ENCODE assay signal across 6 cellular contexts in the genomic region with DNA sequence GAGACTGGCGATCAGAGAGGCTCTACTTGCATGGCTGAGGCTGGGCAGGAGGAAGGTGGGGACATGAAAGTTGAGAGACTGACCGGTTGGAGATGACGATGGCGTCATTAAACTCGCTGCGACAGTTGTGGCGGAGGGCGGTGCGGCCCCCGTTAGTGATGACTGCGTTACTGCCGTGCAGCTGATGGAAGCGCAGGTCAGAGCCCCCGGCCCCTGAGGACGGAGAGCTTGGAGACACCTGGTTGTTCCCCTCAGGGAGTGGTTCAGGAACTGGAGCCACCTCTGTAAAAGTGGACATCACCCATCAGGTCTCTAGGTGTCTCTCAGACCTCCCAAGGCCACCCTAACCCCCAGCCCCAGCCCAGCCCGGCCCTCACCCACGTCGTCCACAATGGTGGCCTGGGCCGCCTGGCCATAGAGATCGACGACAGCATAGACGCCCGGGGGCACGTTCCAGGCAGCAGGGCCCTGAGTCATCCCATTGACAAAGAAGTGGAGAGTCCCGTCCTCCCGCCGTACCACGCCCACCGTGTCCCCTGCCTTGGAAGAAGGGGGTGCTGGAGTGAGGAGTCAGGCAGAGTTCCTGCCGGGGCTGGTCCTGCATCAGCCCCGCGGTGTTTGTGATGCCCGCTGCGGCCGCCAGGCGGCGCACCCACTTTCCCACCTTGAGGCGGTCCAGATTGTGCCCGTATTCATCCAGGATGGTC. TPM values are rescaled to one million over a fixed set of nuclear protein-coding genes. Genes with fewer than 3 reads are reported as not detected.
DNase-seq lines count a peak whose midpoint lies in the region; ATAC-seq and TF ChIP-seq lines count a peak whose summit lies in the region.

No MANE protein-coding gene starts in this region.

- H3K9me3 ChIP-seq in SJSA1 (replicated peaks): no peaks in the 10 kb centered on the region
- H3K9me3 ChIP-seq in psoas muscle: no peaks in the 10 kb centered on the region

- WGBS in psoas muscle, 3 donors: 66 to 67% (median 66%) methylated on average over 36 to 39 of the region's 39 CpGs

- H3K4me1 ChIP-seq in SJSA1 (replicated peaks) (peaks cover 19% of the 10 kb centered on the region), psoas muscle (peaks cover 12% of the 10 kb centered on the region)

- H3K36me3 ChIP-seq in SJSA1 (peaks cover 62% of the 10 kb centered on the region), psoas muscle (ENCODE audit: insufficient read depth in 1 of 2, low read depth in 1 of 2) (peaks cover 14 to 82% of the 10 kb centered on the region in 2 donors)

- DNase-seq in AG10803 (ENCODE audit: low read depth) (peak; percentile 20), SJSA1 (ENCODE audit: low read depth in 1 of 2, low spot score in 2 of 2) (peak; percentile 48 to 80), choroid plexus epithelial cell (ENCODE audit: low read depth) (peak; percentile 51), psoas muscle (peak; percentile 55 to 78)

- H3K27ac ChIP-seq in SJSA1 (no peak overlapping the region), psoas muscle (no peak overlapping the region)

- ATAC-seq in psoas muscle (peak in 3 of 4 donors; percentile 13 to 64 (median 43)), HG03442 (IDR thresholded peaks at IDR 0.05; ENCODE audit: unreplicated experiment) (no peak), HG03196 (IDR thresholded peaks at IDR 0.05; ENCODE audit: unreplicated experiment) (no peak)

- H3K4me3 ChIP-seq in AG10803 (ENCODE audit: low read length) (no peak overlapping the region), SJSA1 (no peak overlapping the region), choroid plexus epithelial cell (ENCODE audit: low read depth, low read length) (no peak overlapping the region), psoas muscle (no peak overlapping the region)

- no peaks in the 10 kb centered on the region for H3K27me3 ChIP-seq in SJSA1 (replicated peaks)
- H3K27me3 ChIP-seq in psoas muscle (ENCODE audit: insufficient read depth in 3 of 3, low read length in 2 of 3): no peaks in the 10 kb centered on the region

- peak; percentile 80 for TF ChIP-seq CTCF in AG10803 (conservative IDR thresholded peaks at IDR 0.05; ENCODE audit: low read length)
- peak; percentile 90 for TF ChIP-seq CTCF in choroid plexus epithelial cell (conservative IDR thresholded peaks at IDR 0.05; ENCODE audit: low read depth, low read length)
- peak; percentile 68 for TF ChIP-seq CTCF in psoas muscle (IDR thresholded peaks at IDR 0.05)

- intact Hi-C loops in psoas muscle (cut with DNase I): no loop called here

RNA-seq across cellular contexts. Expression of a gene that starts 5.3 kb away (rescaled TPM):
- total RNA-seq in SJSA1 (2014; rRNA removed; shearing (Covaris generic)): 8.1 and 13.8 TPM in 2 replicates
- 10 to 100 TPM; 24.0 to 53.8 (median 32.6) TPM for total RNA-seq in psoas muscle
- 10 to 100 TPM; 20.7 to 38.7 (median 22.9) TPM for polyA plus RNA-seq in psoas muscle

RNA-seq across cellular contexts. Expression of a gene that starts 8.7 kb away (rescaled TPM):
- total RNA-seq in SJSA1 (2014; rRNA removed; shearing (Covaris generic)): 86.3 and 112 TPM in 2 replicates
- total RNA-seq in psoas muscle: 100 to 1,000 TPM in 1 of 4 donors, 10 to 100 TPM in 3; 71.8 to 101 (median 82.5) TPM
- 100 to 1,000 TPM; 139 to 197 (median 146) TPM for polyA plus RNA-seq in psoas muscle

RNA-seq across cellular contexts. Expression of a gene that starts 12.4 kb away (rescaled TPM):
- total RNA-seq in SJSA1 (2014; rRNA removed; shearing (Covaris generic)): not detected in 2 replicates
- 10 to 100 TPM; 12.2 to 20.7 (median 15.7) TPM for total RNA-seq in psoas muscle
- polyA plus RNA-seq in psoas muscle: 10 to 100 TPM in 1 of 3 donors, 1 to 10 TPM in 2; 1.9 to 11.9 (median 2.4) TPM

RNA-seq across cellular contexts. Expression of a gene that starts 16.5 kb away (rescaled TPM):
- total RNA-seq in SJSA1 (2014; rRNA removed; shearing (Covaris generic)): 342 and 632 TPM in 2 replicates
- 100 to 1,000 TPM; 293 to 730 (median 567) TPM for total RNA-seq in psoas muscle
- polyA plus RNA-seq in psoas muscle: 1,000 to 10,000 TPM in 1 of 3 donors, 100 to 1,000 TPM in 2; 468 to 1,107 (median 518) TPM

RNA-seq across cellular contexts. Expression of a gene that starts 28.1 kb away (rescaled TPM):
- 5.4 and 7.0 TPM in 2 replicates for total RNA-seq in SJSA1 (2014; rRNA removed; shearing (Covaris generic))
- total RNA-seq in psoas muscle: 1 to 10 TPM; 4.5 to 5.2 (median 5.1) TPM
- polyA plus RNA-seq in psoas muscle: 10 to 100 TPM in 1 of 3 donors, 1 to 10 TPM in 2; 2.9 to 13.2 (median 9.9) TPM

Comparison
In these comparisons a context has a peak if more than half of its experiments do, and no peak if none do; other contexts are left out.
1. ATAC-seq: peak in psoas muscle (3 of 4); none in HG03442 (single experiment) and HG03196 (single experiment).
2. RNA of a gene that starts 12.4 kb away (total RNA-seq): 12.2 to 20.7 TPM in psoas muscle; not detected in SJSA1; every median in the first group is over 10 times any median in the second.
3. Peak in every context shown above with its lines, with median percentiles within 50 percentile points of each other: DNase-seq and CTCF ChIP-seq.